26 cellular contexts compared by ENCODE assay signal in genomic region chr3:140823106-140823505, GRCh38.
"Had no signal": no experiment of that assay in that cellular context is flagged by ENCODE, and none has a peak within 500 bp of the region (broad histone marks: within the 10 kb centered on the region; RNA-seq: fewer than 3 reads in every experiment).

No MANE protein-coding gene starts in this region.

- H3K9me3 Mint-ChIP-seq: activated CD4-positive, alpha-beta memory T cell treated with anti-CD3 and anti-CD28 coated beads, Interleukin-2, amount 10 ng/mL, durations not matched to agents 7 days and 5 days; activated naive CD4-positive, alpha-beta T cell treated with anti-CD3 and anti-CD28 coated beads, Interleukin-2, amount 10 ng/mL, durations not matched to agents 7 days and 5 days; activated naive CD8-positive, alpha-beta T cell treated with anti-CD3 and anti-CD28 coated beads for 36 hours; activated T-helper 17 cell treated with anti-CD3 and anti-CD28 coated beads, Interleukin-2, amount 50 U/mL, for 72 hours had no signal

- DNase-seq: activated CD4-positive, alpha-beta memory T cell treated with anti-CD3 and anti-CD28 coated beads, Interleukin-2, amount 10 ng/mL, durations not matched to agents 7 days and 5 days; activated CD4-positive, alpha-beta T cell treated with anti-CD3 and anti-CD28 coated beads for 36 hours; activated CD4-positive, alpha-beta T cell treated with anti-CD3 and anti-CD28 coated beads, Interleukin-2, amount 50 U/mL, for 1 hour; activated gamma-delta T cell; activated naive CD4-positive, alpha-beta T cell treated with anti-CD3 and anti-CD28 coated beads, Interleukin-2, amount 10 ng/mL, durations not matched to agents 7 days and 5 days; activated naive CD8-positive, alpha-beta T cell treated with anti-CD3 and anti-CD28 coated beads for 36 hours; activated T-cell treated with anti-CD3 and anti-CD28 coated beads for 4 hours; activated T-cell treated with anti-CD3 and anti-CD28 coated beads, Interleukin-2, amount 50 U/mL, for 48 hours; central memory CD4-positive, alpha-beta T cell; NCI-H146; NCI-H187 treated with DMSO at 0.1 percent for 48 hours; NCI-H2081 treated with DMSO at 0.1 percent for 48 hours; NCI-H2171; NCI-H2227 treated with DMSO at 0.1 percent for 48 hours; NCI-H446 treated with DMSO at 0.1 percent for 48 hours; NCI-H524 treated with DMSO at 0.1 percent for 48 hours; NCI-H748 treated with DMSO at 0.1 percent for 48 hours; NK-92 treated with Interleukin-12 subunit alpha and Interleukin-12 subunit beta, amount 100 ng/mL, for 24 hours; Peyer's patch; Right ventricle myocardium superior; SJCRH30; SK-N-SH; T-helper 1 cell had no signal

- H3K9me3 ChIP-seq: Peyer's patch, SJCRH30, SK-N-SH had no signal

- H3K27me3 ChIP-seq: Peyer's patch, SJCRH30 had no signal

- H3K27ac Mint-ChIP-seq: activated CD4-positive, alpha-beta memory T cell treated with anti-CD3 and anti-CD28 coated beads, Interleukin-2, amount 10 ng/mL, durations not matched to agents 7 days and 5 days; activated CD4-positive, alpha-beta T cell treated with anti-CD3 and anti-CD28 coated beads for 36 hours; activated naive CD4-positive, alpha-beta T cell treated with anti-CD3 and anti-CD28 coated beads, Interleukin-2, amount 10 ng/mL, durations not matched to agents 7 days and 5 days; activated naive CD8-positive, alpha-beta T cell treated with anti-CD3 and anti-CD28 coated beads for 36 hours; activated T-helper 17 cell treated with anti-CD3 and anti-CD28 coated beads, Interleukin-2, amount 50 U/mL, for 72 hours had no signal

- H3K4me1 ChIP-seq: Peyer's patch, SJCRH30 had no signal

- H3K27ac ChIP-seq: Peyer's patch, RWPE1, SJCRH30, VCaP had no signal

- H3K4me3 ChIP-seq: Peyer's patch, SJCRH30 had no signal

- H3K9ac ChIP-seq: SK-N-SH had no signal

- H3K36me3 Mint-ChIP-seq: activated naive CD4-positive, alpha-beta T cell treated with anti-CD3 and anti-CD28 coated beads, Interleukin-2, amount 10 ng/mL, durations not matched to agents 7 days and 5 days; activated naive CD8-positive, alpha-beta T cell treated with anti-CD3 and anti-CD28 coated beads for 36 hours had no signal

- H3K27me3 Mint-ChIP-seq: activated CD4-positive, alpha-beta memory T cell treated with anti-CD3 and anti-CD28 coated beads, Interleukin-2, amount 10 ng/mL, durations not matched to agents 7 days and 5 days; activated CD4-positive, alpha-beta T cell treated with anti-CD3 and anti-CD28 coated beads for 36 hours had no signal

- ATAC-seq: activated CD4-positive, alpha-beta T cell treated with anti-CD3 and anti-CD28 coated beads for 36 hours; activated T-helper 17 cell treated with anti-CD3 and anti-CD28 coated beads, Interleukin-2, amount 50 U/mL, for 72 hours had no signal

- H3K4me3 Mint-ChIP-seq: activated CD4-positive, alpha-beta memory T cell treated with anti-CD3 and anti-CD28 coated beads, Interleukin-2, amount 10 ng/mL, durations not matched to agents 7 days and 5 days; activated CD4-positive, alpha-beta T cell treated with anti-CD3 and anti-CD28 coated beads for 36 hours; activated naive CD4-positive, alpha-beta T cell treated with anti-CD3 and anti-CD28 coated beads, Interleukin-2, amount 10 ng/mL, durations not matched to agents 7 days and 5 days; activated naive CD8-positive, alpha-beta T cell treated with anti-CD3 and anti-CD28 coated beads for 36 hours; activated T-helper 17 cell treated with anti-CD3 and anti-CD28 coated beads, Interleukin-2, amount 50 U/mL, for 72 hours had no signal

- H3K36me3 ChIP-seq: Peyer's patch, SJCRH30 had no signal

- H3K4me2 ChIP-seq: SK-N-SH had no signal

- H3K4me1 Mint-ChIP-seq: activated CD4-positive, alpha-beta memory T cell treated with anti-CD3 and anti-CD28 coated beads, Interleukin-2, amount 10 ng/mL, durations not matched to agents 7 days and 5 days; activated CD4-positive, alpha-beta T cell treated with anti-CD3 and anti-CD28 coated beads for 36 hours; activated naive CD4-positive, alpha-beta T cell treated with anti-CD3 and anti-CD28 coated beads, Interleukin-2, amount 10 ng/mL, durations not matched to agents 7 days and 5 days; activated naive CD8-positive, alpha-beta T cell treated with anti-CD3 and anti-CD28 coated beads for 36 hours; activated T-helper 17 cell treated with anti-CD3 and anti-CD28 coated beads, Interleukin-2, amount 50 U/mL, for 72 hours had no signal
